ENCODE assay signal across 1 cellular context in the genomic region with DNA sequence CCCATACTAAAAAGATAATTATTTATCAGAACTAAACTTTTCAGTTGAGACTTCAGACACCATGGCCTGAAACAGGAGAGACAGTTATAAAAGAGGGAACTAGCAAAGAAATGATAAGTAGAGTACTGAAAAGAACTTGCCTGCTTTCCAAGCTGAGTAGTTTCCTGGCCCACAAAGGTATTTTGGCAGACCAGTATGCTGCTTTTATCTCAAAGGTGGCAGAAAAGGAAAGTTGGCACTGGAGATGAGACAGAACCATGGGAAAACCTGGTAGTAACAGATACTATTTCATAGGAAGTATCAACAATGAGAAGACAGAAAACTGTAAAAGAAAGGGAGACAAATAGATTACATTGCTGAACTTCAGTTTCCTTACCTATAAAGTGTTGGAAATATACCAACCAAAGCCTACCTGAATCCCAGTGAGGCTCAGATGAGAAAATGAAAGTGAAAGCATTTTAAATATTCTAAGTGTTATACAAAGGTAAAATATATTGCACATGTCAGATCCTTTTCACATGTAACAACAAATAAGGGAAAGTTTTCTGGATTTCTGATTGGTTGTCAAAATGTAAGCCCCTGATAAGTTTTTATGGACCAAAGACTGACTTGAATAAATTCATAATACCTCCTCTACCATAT.
TF ChIP-seq lines count a peak whose summit lies in the region.

No MANE protein-coding gene starts in this region.

TF ChIP-seq in GM23338, 12 proteins besides CTCF, POLR2A, EP300 and RAD21 (continued from another document):
- TF ChIP-seq, protein P1, sequence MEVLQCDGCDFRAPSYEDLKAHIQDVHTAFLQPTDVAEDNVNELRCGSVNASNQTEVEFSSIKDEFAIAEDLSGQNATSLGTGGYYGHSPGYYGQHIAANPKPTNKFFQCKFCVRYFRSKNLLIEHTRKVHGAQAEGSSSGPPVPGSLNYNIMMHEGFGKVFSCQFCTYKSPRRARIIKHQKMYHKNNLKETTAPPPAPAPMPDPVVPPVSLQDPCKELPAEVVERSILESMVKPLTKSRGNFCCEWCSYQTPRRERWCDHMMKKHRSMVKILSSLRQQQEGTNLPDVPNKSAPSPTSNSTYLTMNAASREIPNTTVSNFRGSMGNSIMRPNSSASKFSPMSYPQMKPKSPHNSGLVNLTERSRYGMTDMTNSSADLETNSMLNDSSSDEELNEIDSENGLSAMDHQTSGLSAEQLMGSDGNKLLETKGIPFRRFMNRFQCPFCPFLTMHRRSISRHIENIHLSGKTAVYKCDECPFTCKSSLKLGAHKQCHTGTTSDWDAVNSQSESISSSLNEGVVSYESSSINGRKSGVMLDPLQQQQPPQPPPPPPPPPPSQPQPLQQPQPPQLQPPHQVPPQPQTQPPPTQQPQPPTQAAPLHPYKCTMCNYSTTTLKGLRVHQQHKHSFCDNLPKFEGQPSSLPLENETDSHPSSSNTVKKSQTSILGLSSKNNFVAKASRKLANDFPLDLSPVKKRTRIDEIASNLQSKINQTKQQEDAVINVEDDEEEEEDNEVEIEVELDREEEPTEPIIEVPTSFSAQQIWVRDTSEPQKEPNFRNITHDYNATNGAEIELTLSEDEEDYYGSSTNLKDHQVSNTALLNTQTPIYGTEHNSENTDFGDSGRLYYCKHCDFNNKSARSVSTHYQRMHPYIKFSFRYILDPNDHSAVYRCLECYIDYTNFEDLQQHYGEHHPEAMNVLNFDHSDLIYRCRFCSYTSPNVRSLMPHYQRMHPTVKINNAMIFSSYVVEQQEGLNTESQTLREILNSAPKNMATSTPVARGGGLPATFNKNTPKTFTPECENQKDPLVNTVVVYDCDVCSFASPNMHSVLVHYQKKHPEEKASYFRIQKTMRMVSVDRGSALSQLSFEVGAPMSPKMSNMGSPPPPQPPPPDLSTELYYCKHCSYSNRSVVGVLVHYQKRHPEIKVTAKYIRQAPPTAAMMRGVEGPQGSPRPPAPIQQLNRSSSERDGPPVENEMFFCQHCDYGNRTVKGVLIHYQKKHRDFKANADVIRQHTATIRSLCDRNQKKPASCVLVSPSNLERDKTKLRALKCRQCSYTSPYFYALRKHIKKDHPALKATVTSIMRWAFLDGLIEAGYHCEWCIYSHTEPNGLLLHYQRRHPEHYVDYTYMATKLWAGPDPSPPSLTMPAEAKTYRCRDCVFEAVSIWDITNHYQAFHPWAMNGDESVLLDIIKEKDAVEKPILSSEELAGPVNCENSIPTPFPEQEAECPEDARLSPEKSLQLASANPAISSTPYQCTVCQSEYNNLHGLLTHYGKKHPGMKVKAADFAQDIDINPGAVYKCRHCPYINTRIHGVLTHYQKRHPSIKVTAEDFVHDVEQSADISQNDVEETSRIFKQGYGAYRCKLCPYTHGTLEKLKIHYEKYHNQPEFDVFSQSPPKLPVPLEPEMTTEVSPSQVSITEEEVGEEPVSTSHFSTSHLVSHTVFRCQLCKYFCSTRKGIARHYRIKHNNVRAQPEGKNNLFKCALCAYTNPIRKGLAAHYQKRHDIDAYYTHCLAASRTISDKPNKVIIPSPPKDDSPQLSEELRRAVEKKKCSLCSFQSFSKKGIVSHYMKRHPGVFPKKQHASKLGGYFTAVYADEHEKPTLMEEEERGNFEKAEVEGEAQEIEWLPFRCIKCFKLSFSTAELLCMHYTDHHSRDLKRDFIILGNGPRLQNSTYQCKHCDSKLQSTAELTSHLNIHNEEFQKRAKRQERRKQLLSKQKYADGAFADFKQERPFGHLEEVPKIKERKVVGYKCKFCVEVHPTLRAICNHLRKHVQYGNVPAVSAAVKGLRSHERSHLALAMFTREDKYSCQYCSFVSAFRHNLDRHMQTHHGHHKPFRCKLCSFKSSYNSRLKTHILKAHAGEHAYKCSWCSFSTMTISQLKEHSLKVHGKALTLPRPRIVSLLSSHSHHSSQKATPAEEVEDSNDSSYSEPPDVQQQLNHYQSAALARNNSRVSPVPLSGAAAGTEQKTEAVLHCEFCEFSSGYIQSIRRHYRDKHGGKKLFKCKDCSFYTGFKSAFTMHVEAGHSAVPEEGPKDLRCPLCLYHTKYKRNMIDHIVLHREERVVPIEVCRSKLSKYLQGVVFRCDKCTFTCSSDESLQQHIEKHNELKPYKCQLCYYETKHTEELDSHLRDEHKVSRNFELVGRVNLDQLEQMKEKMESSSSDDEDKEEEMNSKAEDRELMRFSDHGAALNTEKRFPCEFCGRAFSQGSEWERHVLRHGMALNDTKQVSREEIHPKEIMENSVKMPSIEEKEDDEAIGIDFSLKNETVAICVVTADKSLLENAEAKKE (CRISPR knock-in tag; IDR thresholded peaks at IDR 0.05) = no peak
- TF ChIP-seq ZNF114 (CRISPR knock-in tag; IDR thresholded peaks at IDR 0.05) (no peak), CREB1 (CRISPR knock-in tag; IDR thresholded peaks at IDR 0.05; ENCODE audit: low read depth) (no peak), POLR2AphosphoS5 (IDR thresholded peaks at IDR 0.05; ENCODE audit: low read depth) (no peak), EZH2 (IDR thresholded peaks at IDR 0.05; ENCODE audit: low read depth, unreplicated experiment) (no peak), STAT1 (IDR thresholded peaks at IDR 0.05; ENCODE audit: unreplicated experiment) (no peak), JUNB (IDR thresholded peaks at IDR 0.05; ENCODE audit: unreplicated experiment) (no peak), EZH2phosphoT487 (IDR thresholded peaks at IDR 0.05; ENCODE audit: unreplicated experiment) (no peak), NANOG (IDR thresholded peaks at IDR 0.05; ENCODE audit: borderline replicate concordance) (no peak)
- TF ChIP-seq, protein P2, sequence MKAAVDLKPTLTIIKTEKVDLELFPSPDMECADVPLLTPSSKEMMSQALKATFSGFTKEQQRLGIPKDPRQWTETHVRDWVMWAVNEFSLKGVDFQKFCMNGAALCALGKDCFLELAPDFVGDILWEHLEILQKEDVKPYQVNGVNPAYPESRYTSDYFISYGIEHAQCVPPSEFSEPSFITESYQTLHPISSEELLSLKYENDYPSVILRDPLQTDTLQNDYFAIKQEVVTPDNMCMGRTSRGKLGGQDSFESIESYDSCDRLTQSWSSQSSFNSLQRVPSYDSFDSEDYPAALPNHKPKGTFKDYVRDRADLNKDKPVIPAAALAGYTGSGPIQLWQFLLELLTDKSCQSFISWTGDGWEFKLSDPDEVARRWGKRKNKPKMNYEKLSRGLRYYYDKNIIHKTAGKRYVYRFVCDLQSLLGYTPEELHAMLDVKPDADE (IDR thresholded peaks at IDR 0.05) = no peak
TF ChIP-seq in GM23338: peak in this region for 0.
